In the genomic region with DNA sequence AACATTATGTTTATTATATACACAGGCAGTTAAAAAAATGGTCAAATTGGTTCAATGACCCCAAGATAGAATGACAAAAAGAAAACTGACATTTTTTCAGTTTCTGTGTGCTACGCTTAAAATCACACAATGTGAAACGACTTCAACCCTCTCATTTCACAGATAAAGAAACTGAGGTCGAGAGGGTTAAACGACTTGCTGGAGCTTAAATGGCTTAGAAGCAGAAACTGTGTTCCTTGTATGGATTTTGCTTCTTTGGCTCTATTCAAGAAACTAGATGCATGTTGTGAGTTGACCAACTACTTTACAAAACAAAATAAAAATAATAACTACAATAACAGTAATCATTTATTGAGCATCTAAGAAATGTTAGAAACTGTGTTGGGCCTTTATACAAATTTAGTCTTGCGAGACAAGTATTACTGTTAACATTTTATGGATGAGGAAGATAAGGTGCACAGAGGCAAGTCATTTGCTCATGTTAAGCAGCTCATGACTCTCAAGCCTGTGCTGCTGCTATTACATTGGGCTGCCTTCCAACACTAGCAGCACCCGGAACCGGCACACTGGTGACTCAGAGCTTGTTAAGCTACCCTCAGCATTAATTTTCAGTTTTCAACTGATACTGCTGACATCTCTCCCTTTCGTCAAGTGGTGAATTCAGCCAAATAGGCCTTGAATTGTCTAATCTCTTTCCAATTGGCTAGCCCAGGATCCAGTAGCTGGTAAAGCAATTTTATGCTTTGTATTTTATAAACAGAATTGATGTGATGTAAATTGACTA, we compare ENCODE assay signal across 9 cellular contexts.
DNase-seq lines count a peak whose midpoint lies in the region; ATAC-seq and TF ChIP-seq lines count a peak whose summit lies in the region.
"Had no signal": no experiment of that assay in that cellular context is flagged by ENCODE, and none has a peak within 500 bp of the region (broad histone marks: within the 10 kb centered on the region; RNA-seq: fewer than 3 reads in every experiment).

No MANE protein-coding gene starts in this region.

- H3K4me2 ChIP-seq in fibroblast of lung (ENCODE audit: extremely low read depth, insufficient read depth, low read length): no peak overlapping the region

- H3K36me3 ChIP-seq in fibroblast of lung (ENCODE audit: control insufficient read depth, insufficient read depth, low read length): no peaks in the 10 kb centered on the region

- H3K4me3 Mint-ChIP-seq in immature natural killer cell: no peak overlapping the region
- no peak overlapping the region for H3K4me3 Mint-ChIP-seq in activated T-helper 17 cell treated with anti-CD3 and anti-CD28 coated beads, Interleukin-2, amount 50 U/mL, for 72 hours

- H3K27ac ChIP-seq in fibroblast of lung (ENCODE audit: insufficient read depth, low read length): no peak overlapping the region
- H3K27ac ChIP-seq: skin epidermis had no signal

- H3K9ac ChIP-seq in fibroblast of lung (ENCODE audit: insufficient read depth, low read length): no peak overlapping the region

- peaks cover 2 to 33% (median 11%) of the 10 kb centered on the region in 6 donors for H3K9me3 Mint-ChIP-seq in immature natural killer cell
- H3K9me3 Mint-ChIP-seq in activated T-helper 17 cell treated with anti-CD3 and anti-CD28 coated beads, Interleukin-2, amount 50 U/mL, for 72 hours: peaks cover 4% of the 10 kb centered on the region

- H3K4me1 Mint-ChIP-seq in immature natural killer cell: peaks cover 2 to 19% of the 10 kb centered on the region in 2 donors
- no peaks in the 10 kb centered on the region for H3K4me1 Mint-ChIP-seq in activated T-helper 17 cell treated with anti-CD3 and anti-CD28 coated beads, Interleukin-2, amount 50 U/mL, for 72 hours

- H3K27me3 Mint-ChIP-seq in immature natural killer cell (ENCODE audit: low read depth in 3 of 3): peaks cover 0 to 7% (median 0%) of the 10 kb centered on the region in 3 donors
- no peaks in the 10 kb centered on the region for H3K27me3 Mint-ChIP-seq in activated T-helper 17 cell treated with anti-CD3 and anti-CD28 coated beads, Interleukin-2, amount 50 U/mL, for 72 hours

- no peak for TF ChIP-seq CTCF in fibroblast of lung (conservative IDR thresholded peaks at IDR 0.05 in 1 of 2, IDR thresholded peaks at IDR 0.05 in 1 of 2; ENCODE audit: low read depth in 1 of 2, low read length in 2 of 2)

- no peak overlapping the region for H2AFZ ChIP-seq in fibroblast of lung (ENCODE audit: low read length)

- no peaks in the 10 kb centered on the region for H3K36me3 Mint-ChIP-seq in immature natural killer cell
- no peaks in the 10 kb centered on the region for H3K36me3 Mint-ChIP-seq in activated T-helper 17 cell treated with anti-CD3 and anti-CD28 coated beads, Interleukin-2, amount 50 U/mL, for 72 hours (ENCODE audit: low read depth)

- DNase-seq in GM03348 (ENCODE audit: low spot score) (peak; percentile 77), NCI-H69 (lab: John Stamatoyannopoulos, UW) (peak; percentile 80), fibroblast of lung (ENCODE audit: low read depth in 2 of 2) (peak; percentile 96 to 98), pulmonary artery endothelial cell (ENCODE audit: low read depth, low spot score) (peak; percentile 70), immature natural killer cell (no peak), GM19240 (ENCODE audit: insufficient read length, low spot score) (no peak)
- no peak for DNase-seq in stimulated activated CD4-positive, alpha-beta T cell treated with anti-CD3 and anti-CD28 coated beads, Interleukin-2, amount 100 ng/mL, for 48 hours

- H3K9me3 ChIP-seq in fibroblast of lung (ENCODE audit: control insufficient read depth, insufficient read depth, low read depth, low read length): no peaks in the 10 kb centered on the region

- H3K4me3 ChIP-seq in fibroblast of lung (replicated peaks in 1 of 4; ENCODE audit: control extremely low read depth in 1 of 4, insufficient read depth in 1 of 4, low read depth in 3 of 4, low read length in 4 of 4): no peak overlapping the region
- H3K4me3 ChIP-seq: skin epidermis had no signal

- ATAC-seq in activated T-helper 17 cell treated with anti-CD3 and anti-CD28 coated beads, Interleukin-2, amount 50 U/mL, for 72 hours (replicated peaks): no peak

- no peak overlapping the region for H3K27ac Mint-ChIP-seq in immature natural killer cell
- H3K27ac Mint-ChIP-seq in activated T-helper 17 cell treated with anti-CD3 and anti-CD28 coated beads, Interleukin-2, amount 50 U/mL, for 72 hours: no peak overlapping the region

- H3K79me2 ChIP-seq in fibroblast of lung (ENCODE audit: control insufficient read depth, insufficient read depth, low read length): no peaks in the 10 kb centered on the region

- H3K27me3 ChIP-seq in fibroblast of lung (ENCODE audit: control insufficient read depth, insufficient read depth, low read length): no peaks in the 10 kb centered on the region

- H3K4me1 ChIP-seq in fibroblast of lung (ENCODE audit: control insufficient read depth, extremely low read depth, insufficient read depth, low read length): no peaks in the 10 kb centered on the region

- H4K20me1 ChIP-seq in fibroblast of lung (ENCODE audit: control insufficient read depth, extremely low read depth, insufficient read depth, low read length): no peaks in the 10 kb centered on the region

Comparison
In these comparisons a context has a peak if more than half of its experiments do, and no peak if none do; other contexts are left out.
1. DNase-seq: peak in GM03348 (single experiment), NCI-H69 (single experiment), fibroblast of lung (2 of 2) and pulmonary artery endothelial cell (single experiment); none in immature natural killer cell (0 of 3), GM19240 (single experiment) and stimulated activated CD4-positive, alpha-beta T cell treated with anti-CD3 and anti-CD28 coated beads, Interleukin-2, amount 100 ng/mL, for 48 hours (0 of 2).